ENCODE assay signal across 10 cellular contexts in the genomic region with DNA sequence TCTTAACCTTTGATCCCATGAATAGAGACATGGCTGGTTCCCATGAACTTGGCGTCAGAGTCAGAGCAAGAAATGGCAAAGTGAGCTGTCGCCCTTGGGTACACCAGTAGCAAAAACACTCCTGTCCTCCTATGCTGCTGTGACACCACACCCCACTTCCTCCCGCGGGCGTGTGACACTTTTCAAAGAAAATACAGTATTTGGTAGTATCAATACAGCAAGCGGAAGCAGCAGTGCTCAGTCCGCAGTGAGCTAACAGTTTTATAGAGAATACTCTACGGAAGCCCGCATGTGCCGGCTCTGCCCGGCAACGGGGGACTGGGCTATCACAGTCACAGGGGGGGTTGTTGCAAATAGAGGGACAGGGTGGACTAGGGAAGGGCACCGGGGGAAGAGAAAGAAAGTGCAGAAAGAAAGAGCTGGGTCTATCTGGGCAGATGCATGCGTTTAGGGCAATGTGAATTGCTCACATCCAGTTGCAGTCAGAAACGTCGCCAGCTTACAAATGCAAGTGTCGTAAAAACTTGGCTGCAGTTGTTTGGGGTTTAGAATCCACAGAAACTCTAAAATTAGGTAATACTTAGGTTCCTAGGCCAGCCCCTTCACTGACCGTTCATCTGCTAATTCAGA. TPM values are rescaled to one million over a fixed set of nuclear protein-coding genes. Genes with fewer than 3 reads are reported as not detected.
A peak's percentile ranks its signal among the peaks of the same experiment; 100 is the strongest.
DNase-seq lines count a peak whose midpoint lies in the region; ATAC-seq and TF ChIP-seq lines count a peak whose summit lies in the region.
"Had no signal": no experiment of that assay in that cellular context is flagged by ENCODE, and none has a peak within 500 bp of the region (broad histone marks: within the 10 kb centered on the region; RNA-seq: fewer than 3 reads in every experiment).

No MANE protein-coding gene starts in this region.

- H3K4me3 ChIP-seq in colonic mucosa: no peak overlapping the region
- no peak overlapping the region for H3K4me3 ChIP-seq in Karpas-422 (ENCODE audit: low read length)
- H3K4me3 ChIP-seq: MG63 had no signal

- DNase-seq in activated CD8-positive, alpha-beta memory T cell treated with anti-CD3 and anti-CD28 coated beads, Interleukin-2, amount 50 U/mL, for 1 hour (ENCODE audit: extremely low read depth): peak; percentile 34
- peak; percentile 28 for DNase-seq in colonic mucosa
- DNase-seq in stimulated activated CD4-positive, alpha-beta T cell treated with anti-CD3 and anti-CD28 coated beads, TNF-alpha, amount 100 ng/mL, for 24 hours (ENCODE audit: low read depth in 3 of 3): peak; percentile 31 to 69 (median 60)
- no peak for DNase-seq in Karpas-422
- DNase-seq in posterior vena cava (ENCODE audit: low spot score): no peak
- no peak for DNase-seq in amniotic stem cell (lab: John Stamatoyannopoulos, UW)
- DNase-seq: MG63, T1000 had no signal

- no peaks in the 10 kb centered on the region for H3K79me2 ChIP-seq in Karpas-422 (ENCODE audit: low read length)

- H4K20me1 ChIP-seq in Karpas-422 (ENCODE audit: insufficient read depth, low read depth, low read length): no peaks in the 10 kb centered on the region

- no peak for TF ChIP-seq CTCF in colonic mucosa (IDR thresholded peaks at IDR 0.05)

- H3K9me3 ChIP-seq in KOPT-K1 (ENCODE audit: insufficient read depth, low read length, poor library complexity, severe bottlenecking) (no peaks in the 10 kb centered on the region), colonic mucosa (no peaks in the 10 kb centered on the region), Karpas-422 (ENCODE audit: low read length) (no peaks in the 10 kb centered on the region)
- H3K9me3 ChIP-seq: MG63 had no signal

- no peak for ATAC-seq in HG03342 (IDR thresholded peaks at IDR 0.05; ENCODE audit: unreplicated experiment)

- H3K4me1 ChIP-seq in colonic mucosa: no peaks in the 10 kb centered on the region
- H3K4me1 ChIP-seq in Karpas-422 (ENCODE audit: low read length): no peaks in the 10 kb centered on the region

- H3K27ac ChIP-seq in KOPT-K1 (ENCODE audit: low read depth, low read length, poor library complexity, severe bottlenecking) (peak overlapping the region; percentile 47), colonic mucosa (peak overlapping the region; percentile 17), Karpas-422 (ENCODE audit: low read length) (no peak overlapping the region)

- no peak overlapping the region for H3K4me2 ChIP-seq in Karpas-422 (ENCODE audit: low read depth, low read length, poor library complexity, severe bottlenecking)

- H3K27me3 ChIP-seq in colonic mucosa (no peaks in the 10 kb centered on the region), Karpas-422 (ENCODE audit: low read length) (no peaks in the 10 kb centered on the region)

- intact Hi-C loops in colonic mucosa (cut with DNase I) (no loop called here), posterior vena cava (cut with DNase I) (no loop called here)

- no peak overlapping the region for H2AFZ ChIP-seq in Karpas-422 (ENCODE audit: low read length)

- no peaks in the 10 kb centered on the region for H3K9me2 ChIP-seq in Karpas-422 (replicated peaks; ENCODE audit: insufficient read depth, low read length)

- peaks cover 8% of the 10 kb centered on the region; the same call in 1 of the 2 replicates for H3K36me3 ChIP-seq in KOPT-K1 (ENCODE audit: insufficient read depth, low read length)
- no peaks in the 10 kb centered on the region for H3K36me3 ChIP-seq in colonic mucosa
- H3K36me3 ChIP-seq in Karpas-422 (ENCODE audit: insufficient read depth, low read length): no peaks in the 10 kb centered on the region
- H3K36me3 ChIP-seq: MG63 had no signal

- H3K9ac ChIP-seq in colonic mucosa (ENCODE audit: low read depth in 2 of 2, low read length in 2 of 2) (no peak overlapping the region), Karpas-422 (ENCODE audit: low read length) (no peak overlapping the region)

RNA-seq across cellular contexts. Expression of a gene that starts 49.8 kb away (rescaled TPM):
- total RNA-seq in colonic mucosa (under 1 TPM; 0.93 to 0.94 TPM), posterior vena cava (under 1 TPM; 0.38 to 0.74 TPM)
- not detected in 2 replicates for total RNA-seq in Karpas-422 (2014; rRNA removed; shearing (Covaris generic); ENCODE audit: low replicate concordance)

Comparison
In these comparisons a context has a peak if more than half of its experiments do, and no peak if none do; other contexts are left out.
1. DNase-seq: peak in activated CD8-positive, alpha-beta memory T cell treated with anti-CD3 and anti-CD28 coated beads, Interleukin-2, amount 50 U/mL, for 1 hour (single experiment), colonic mucosa (single experiment) and stimulated activated CD4-positive, alpha-beta T cell treated with anti-CD3 and anti-CD28 coated beads, TNF-alpha, amount 100 ng/mL, for 24 hours (3 of 3); none in Karpas-422 (single experiment), posterior vena cava (single experiment) and amniotic stem cell (single experiment).